In genomic region chr19:14495678-14496028, GRCh38 we compare ENCODE assay signal across 8 cellular contexts. TPM values are rescaled to one million over a fixed set of nuclear protein-coding genes. Genes with fewer than 3 reads are reported as not detected.
DNase-seq lines count a peak whose midpoint lies in the region; ATAC-seq and TF ChIP-seq lines count a peak whose summit lies in the region.

No MANE protein-coding gene starts in this region.

- no peak for DNase-seq in AG04450 (ENCODE audit: low read depth, low spot score)
- no peak for DNase-seq in mammary epithelial cell
- DNase-seq in midbrain (lab: John Stamatoyannopoulos, UW) = no peak
- no peak for DNase-seq in HuH-7 (ENCODE audit: low spot score)
- no peak for DNase-seq in NCI-H1092 treated with DMSO at 0.1 percent for 48 hours (lab: John Stamatoyannopoulos, UW)

- peak overlapping the region; percentile 75 for H2AFZ ChIP-seq in mammary epithelial cell (ENCODE audit: low read depth, low read length)

- intact Hi-C loops in mammary epithelial cell (cut with micrococcal nuclease) = loop anchor here (1.0 kb wide), 1 partner anchor 21 kb away; no protein-coding TSS in a partner anchor

- CTCF ChIA-PET in AG04450 (lab: Charles Lee) (interaction anchor here (3.8 kb wide), 1 partner anchor 15 kb away, joined by 30 read pairs; no protein-coding TSS in a partner anchor), mammary epithelial cell (lab: Charles Lee; ENCODE audit: low non-redundant PET) (interaction anchor here (0.7 kb wide), 1 partner anchor 20 kb away, joined by 4 read pairs; no protein-coding TSS in a partner anchor)

- TF ChIP-seq CTCF in AG04450 (IDR thresholded peaks at IDR 0.05; ENCODE audit: low read depth, low read length) = no peak
- no peak for TF ChIP-seq CTCF in mammary epithelial cell (conservative IDR thresholded peaks at IDR 0.05 in 1 of 2, IDR thresholded peaks at IDR 0.05 in 1 of 2; ENCODE audit: extremely low read depth in 1 of 2, insufficient read depth in 1 of 2, low read depth in 1 of 2, low read length in 2 of 2)

- H3K9me3 ChIP-seq in AG04450 (ENCODE audit: control insufficient read depth, insufficient read depth, low read length) = no peaks in the 10 kb centered on the region
- H3K9me3 ChIP-seq in mammary epithelial cell (replicated peaks; ENCODE audit: insufficient read depth, low read length) = no peaks in the 10 kb centered on the region
- no peaks in the 10 kb centered on the region for H3K9me3 ChIP-seq in mesodermal cell (ENCODE audit: control insufficient read depth, low read length)

- POLR2A ChIA-PET in AG04450 (lab: Yijun Ruan, JAX) = interaction anchor here (1.1 to 3.4 kb wide), 3 partner anchors 9 to 22 kb away, joined by 4 to 27 read pairs (median 5); partner anchors contain the start of gene DNAJB1

- WGBS in mammary epithelial cell (ENCODE audit: low coverage, missing lambda C conversion rate) = 5% methylated on average over 6 of the region's 28 CpGs
- WGBS in mesodermal cell (ENCODE audit: insufficient coverage in 2 of 2), 2 experiments = 0% methylated on average over 5 to 23 of the region's 28 CpGs

- H3K4me3 ChIP-seq in AG04450 (ENCODE audit: low read depth, low read length) = peak overlapping the region; percentile 78
- H3K4me3 ChIP-seq in mammary epithelial cell (replicated peaks in 1 of 3; ENCODE audit: insufficient read depth in 1 of 3, low read depth in 2 of 3, low read length in 3 of 3) = peak overlapping the region; percentile 89 to 99 (median 96)
- peak overlapping the region; percentile 80 for H3K4me3 ChIP-seq in mesodermal cell (ENCODE audit: extremely low read depth, insufficient read depth, low read length, poor library complexity, severe bottlenecking)

- H3K4me2 ChIP-seq in mammary epithelial cell (ENCODE audit: insufficient read depth, low read depth, low read length) = peak overlapping the region; percentile 81

- dilution Hi-C loops in mammary epithelial cell (cut with HindIII; ENCODE audit: low sequenced_read_pairs) = no loop called here

- H3K27me3 ChIP-seq in AG04450 (ENCODE audit: control insufficient read depth, insufficient read depth, low read length) (no peaks in the 10 kb centered on the region), mammary epithelial cell (ENCODE audit: insufficient read depth, low read length) (no peaks in the 10 kb centered on the region)

- ATAC-seq in HG02642 (IDR thresholded peaks at IDR 0.05; ENCODE audit: poor library complexity, unreplicated experiment) (peak; percentile 28), HG03196 (IDR thresholded peaks at IDR 0.05; ENCODE audit: unreplicated experiment) (no peak)

- H4K20me1 ChIP-seq in mammary epithelial cell (ENCODE audit: insufficient read depth, low read length) = no peaks in the 10 kb centered on the region

- in situ Hi-C loops in mammary epithelial cell (cut with MboI; ENCODE audit: low sequenced_read_pairs in 2 of 2) = no loop called here

- peaks cover 50% of the 10 kb centered on the region for H3K79me2 ChIP-seq in mammary epithelial cell (ENCODE audit: insufficient read depth, low read length)

- no TSS peak for BruUV-seq in mammary epithelial cell (replicated peaks; lab: Mats Ljungman, UMichigan)

- H3K27ac ChIP-seq in AG04450 (ENCODE audit: low read depth, low read length) (no peak overlapping the region), mammary epithelial cell (ENCODE audit: insufficient read depth, low read depth, low read length) (peak overlapping the region; percentile 65), mesodermal cell (ENCODE audit: low read depth, low read length, severe bottlenecking) (peak overlapping the region; percentile 64)

- peak overlapping the region; percentile 80 for H3K9ac ChIP-seq in mammary epithelial cell (ENCODE audit: insufficient read depth, low read length)

- H3K4me1 ChIP-seq in mammary epithelial cell (ENCODE audit: insufficient read depth, low read length) (peaks cover 23% of the 10 kb centered on the region), mesodermal cell (ENCODE audit: control insufficient read depth, insufficient read depth, low read length, poor library complexity, severe bottlenecking) (peaks cover 7% of the 10 kb centered on the region)

- H3K36me3 ChIP-seq in mammary epithelial cell (ENCODE audit: insufficient read depth, low read length) (peaks cover 4% of the 10 kb centered on the region), mesodermal cell (ENCODE audit: control insufficient read depth, insufficient read depth, low read length) (peaks cover 21% of the 10 kb centered on the region)

RNA-seq across cellular contexts. Expression of gene GIPC1, which starts 0.3 kb away (rescaled TPM):
- polyA plus RNA-seq in AG04450 (2011; rRNA removed) (47.4 and 59.8 TPM in 2 replicates), mammary epithelial cell (157 TPM)
- polyA minus RNA-seq in AG04450 (2011; rRNA and poly(A)+ RNA removed) = 27.1 and 30.4 TPM in 2 replicates
- 100 to 1,000 TPM; 186 to 190 TPM for total RNA-seq in mammary epithelial cell
- 60.3 TPM for polyA minus RNA-seq in mammary epithelial cell
- 71.0 TPM for polyA plus RNA-seq in mesodermal cell (2013, experiment 1 of 2)
- polyA plus RNA-seq in mesodermal cell (2013, experiment 2 of 2) = 65.0 TPM

RNA-seq across cellular contexts. Expression of gene PTGER1, which starts 20.5 kb away (rescaled TPM):
- polyA plus RNA-seq in AG04450 (2011; rRNA removed) = 0.72 and 1.0 TPM in 2 replicates
- polyA minus RNA-seq in AG04450 (2011; rRNA and poly(A)+ RNA removed) = 0.52 and 0.69 TPM in 2 replicates
- total RNA-seq in mammary epithelial cell = under 1 TPM; 0.56 to 0.83 TPM
- not detected for polyA plus RNA-seq in mammary epithelial cell
- not detected for polyA minus RNA-seq in mammary epithelial cell
- polyA plus RNA-seq in mesodermal cell (2013, experiment 1 of 2) = 0.18 TPM
- not detected for polyA plus RNA-seq in mesodermal cell (2013, experiment 2 of 2)

RNA-seq across cellular contexts. Expression of gene DNAJB1, which starts 22.5 kb away (rescaled TPM):
- 80.6 and 88.3 TPM in 2 replicates for polyA plus RNA-seq in AG04450 (2011; rRNA removed)
- polyA minus RNA-seq in AG04450 (2011; rRNA and poly(A)+ RNA removed) = 48.1 and 49.1 TPM in 2 replicates
- total RNA-seq in mammary epithelial cell = 100 to 1,000 TPM; 133 to 182 TPM
- polyA plus RNA-seq in mammary epithelial cell = 176 TPM
- polyA minus RNA-seq in mammary epithelial cell = 261 TPM
- 56.7 TPM for polyA plus RNA-seq in mesodermal cell (2013, experiment 1 of 2)
- polyA plus RNA-seq in mesodermal cell (2013, experiment 2 of 2) = 53.9 TPM

RNA-seq across cellular contexts. Expression of gene TECR, which starts 33.7 kb away (rescaled TPM):
- 59.6 and 70.2 TPM in 2 replicates for polyA plus RNA-seq in AG04450 (2011; rRNA removed)
- 113 and 191 TPM in 2 replicates for polyA minus RNA-seq in AG04450 (2011; rRNA and poly(A)+ RNA removed)
- 100 to 1,000 TPM in 1 of 2 donors, 10 to 100 TPM in 1; 68.0 to 168 TPM for total RNA-seq in mammary epithelial cell
- polyA plus RNA-seq in mammary epithelial cell = 245 TPM
- polyA minus RNA-seq in mammary epithelial cell = 522 TPM
- polyA plus RNA-seq in mesodermal cell (2013, experiment 1 of 2) = 115 TPM
- 102 TPM for polyA plus RNA-seq in mesodermal cell (2013, experiment 2 of 2)
